Comparison of ENCODE assay signal across 8 cellular contexts in the genomic region with DNA sequence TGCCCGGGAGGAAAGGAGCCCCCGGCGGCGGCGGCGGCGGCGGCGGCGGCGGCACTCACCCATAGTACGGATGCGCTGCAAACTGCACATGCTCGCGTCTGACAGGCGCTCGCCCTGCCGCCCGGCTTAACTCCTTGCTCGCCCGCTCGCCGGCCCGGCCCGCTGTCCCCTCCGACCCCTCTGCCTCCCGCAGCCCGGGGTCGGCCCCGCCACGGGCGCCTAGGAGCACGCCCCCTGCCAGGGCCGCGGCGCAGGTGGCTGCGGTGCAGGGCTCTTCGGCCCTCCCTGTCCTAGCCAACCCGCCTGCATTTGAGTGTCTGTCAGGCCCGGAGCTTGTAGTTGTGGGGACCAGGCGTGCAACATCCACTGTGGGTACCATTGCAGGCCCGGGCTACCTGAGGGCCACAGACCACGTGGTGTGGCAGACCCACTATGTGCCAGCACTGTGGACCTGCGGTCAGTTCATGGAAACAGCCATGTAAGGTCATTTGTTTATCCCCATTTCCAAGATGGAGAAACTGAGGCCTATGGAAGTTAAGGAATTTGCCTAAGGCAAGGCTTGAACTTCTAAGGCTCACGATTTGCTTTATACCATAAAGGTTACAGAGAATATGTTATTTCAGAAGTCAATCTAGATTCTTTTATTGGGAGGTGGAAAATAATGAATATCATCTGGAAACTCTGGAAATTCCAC. TPM values are rescaled to one million over a fixed set of nuclear protein-coding genes. Genes with fewer than 3 reads are reported as not detected.
A peak's percentile ranks its signal among the peaks of the same experiment; 100 is the strongest.
DNase-seq lines count a peak whose midpoint lies in the region; ATAC-seq and TF ChIP-seq lines count a peak whose summit lies in the region.

No MANE protein-coding gene starts in this region.

- H3K36me3 Mint-ChIP-seq in activated T-helper 2 cell treated with anti-CD3 and anti-CD28 coated beads, Interferon-gamma antibody, Interleukin-2, Interleukin-4, amounts not matched to agents 10 μg/mL and 5 μg/mL and 100 μg/mL, durations not matched to agents 14 hours and 24 hours and 36 hours (ENCODE audit: low read depth), result no peaks in the 10 kb centered on the region

- peaks cover 0 to 23% (median 0%) of the 10 kb centered on the region in 9 donors for H3K27me3 ChIP-seq in heart left ventricle

- peak overlapping the region in 1 of 12 donors; percentile 87 for H3K27ac ChIP-seq in heart left ventricle

- peaks cover 2% of the 10 kb centered on the region for H3K4me1 Mint-ChIP-seq in activated T-helper 2 cell treated with anti-CD3 and anti-CD28 coated beads, Interferon-gamma antibody, Interleukin-2, Interleukin-4, amounts not matched to agents 10 μg/mL and 5 μg/mL and 100 μg/mL, durations not matched to agents 14 hours and 24 hours and 36 hours (ENCODE audit: low read depth)

- TF ChIP-seq POLR2A in heart left ventricle (IDR thresholded peaks at IDR 0.05), result no peak

- H3K4me3 ChIP-seq in AG09309 (ENCODE audit: control insufficient read depth, low read depth, low read length) (peak overlapping the region; percentile 65), heart left ventricle (peak overlapping the region; percentile 58 to 96 (median 91))

- peaks cover 0 to 31% (median 7%) of the 10 kb centered on the region in 12 donors for H3K4me1 ChIP-seq in heart left ventricle

- peak overlapping the region; percentile 55 for H3K4me3 Mint-ChIP-seq in activated T-helper 2 cell treated with anti-CD3 and anti-CD28 coated beads, Interferon-gamma antibody, Interleukin-2, Interleukin-4, amounts not matched to agents 10 μg/mL and 5 μg/mL and 100 μg/mL, durations not matched to agents 14 hours and 24 hours and 36 hours (ENCODE audit: low read depth)

- peaks cover 78% of the 10 kb centered on the region for H3K27me3 Mint-ChIP-seq in activated T-helper 2 cell treated with anti-CD3 and anti-CD28 coated beads, Interferon-gamma antibody, Interleukin-2, Interleukin-4, amounts not matched to agents 10 μg/mL and 5 μg/mL and 100 μg/mL, durations not matched to agents 14 hours and 24 hours and 36 hours (ENCODE audit: low read depth)

- no peak for DNase-seq in AG09309 (ENCODE audit: low read depth)
- DNase-seq in activated T-helper 2 cell treated with anti-CD3 and anti-CD28 coated beads, Interferon-gamma antibody, Interleukin-2, Interleukin-4, amounts not matched to agents 10 μg/mL and 5 μg/mL and 100 μg/mL, durations not matched to agents 14 hours and 24 hours and 36 hours (ENCODE audit: low spot score), result peak; percentile 12
- DNase-seq in heart left ventricle, result peak in 2 of 5 donors; percentile 38 to 72
- peak; percentile 25 for DNase-seq in retina
- DNase-seq in AG08395 (ENCODE audit: low spot score), result no peak
- DNase-seq in NCI-H2196 treated with DMSO at 0.1 percent for 48 hours (lab: John Stamatoyannopoulos, UW; ENCODE audit: unreplicated experiment), result no peak

- WGBS in heart left ventricle, 4 donors, result 8 to 40% (median 13%) methylated on average over 6 to 45 of the region's 45 CpGs

- no peaks in the 10 kb centered on the region for H3K9me3 ChIP-seq in heart left ventricle

- intact Hi-C loops in activated T-helper 2 cell treated with anti-CD3 and anti-CD28 coated beads, Interferon-gamma antibody, Interleukin-2, Interleukin-4, amounts not matched to agents 10 μg/mL and 5 μg/mL and 100 μg/mL, durations not matched to agents 14 hours and 24 hours and 36 hours (cut with micrococcal nuclease), result no loop called here
- intact Hi-C loops in heart left ventricle (cut with DNase I), result loop anchor here in 1 of 10 donors (5.0 kb wide), 1 partner anchor 88 kb away; no protein-coding TSS in a partner anchor

- H3K9me3 Mint-ChIP-seq in activated T-helper 2 cell treated with anti-CD3 and anti-CD28 coated beads, Interferon-gamma antibody, Interleukin-2, Interleukin-4, amounts not matched to agents 10 μg/mL and 5 μg/mL and 100 μg/mL, durations not matched to agents 14 hours and 24 hours and 36 hours, result no peaks in the 10 kb centered on the region

- TF ChIP-seq CTCF in AG09309 (IDR thresholded peaks at IDR 0.05; ENCODE audit: control insufficient read depth, insufficient read depth, low read depth, low read length, missing control alignments) (no peak), LNCAP (IDR thresholded peaks at IDR 0.05) (0 out of 2 replicates have a peak, but pooled peaks have one; percentile 14), heart left ventricle (IDR thresholded peaks at IDR 0.05) (no peak)

- H3K27ac Mint-ChIP-seq in activated T-helper 2 cell treated with anti-CD3 and anti-CD28 coated beads, Interferon-gamma antibody, Interleukin-2, Interleukin-4, amounts not matched to agents 10 μg/mL and 5 μg/mL and 100 μg/mL, durations not matched to agents 14 hours and 24 hours and 36 hours, result no peak overlapping the region

- peak; percentile 62 for ATAC-seq in GM18907 (IDR thresholded peaks at IDR 0.05; ENCODE audit: unreplicated experiment)
- ATAC-seq in heart left ventricle, result peak in 2 of 4 donors; percentile 46 to 47

- H3K36me3 ChIP-seq in heart left ventricle, result no peaks in the 10 kb centered on the region

RNA-seq across cellular contexts. Expression of gene PLEKHH1, which starts 17.6 kb away (rescaled TPM):
- 1.5 and 1.8 TPM in 2 replicates for total RNA-seq in activated T-helper 2 cell treated with anti-CD3 and anti-CD28 coated beads, Interferon-gamma antibody, Interleukin-2, Interleukin-4, amounts not matched to agents 10 μg/mL and 5 μg/mL and 100 μg/mL, durations not matched to agents 14 hours and 24 hours and 36 hours
- total RNA-seq in heart left ventricle, result 1 to 10 TPM; 2.4 to 9.2 (median 5.2) TPM
- polyA plus RNA-seq in heart left ventricle, result 1 to 10 TPM; 3.4 to 6.3 TPM

RNA-seq across cellular contexts. Expression of gene TMEM229B, which starts 27.0 kb away (rescaled TPM):
- total RNA-seq in activated T-helper 2 cell treated with anti-CD3 and anti-CD28 coated beads, Interferon-gamma antibody, Interleukin-2, Interleukin-4, amounts not matched to agents 10 μg/mL and 5 μg/mL and 100 μg/mL, durations not matched to agents 14 hours and 24 hours and 36 hours, result 0.71 and 0.75 TPM in 2 replicates
- total RNA-seq in heart left ventricle, result 1 to 10 TPM in 8 of 9 donors, under 1 TPM in 1; 0.69 to 6.5 (median 2.0) TPM
- polyA plus RNA-seq in heart left ventricle, result 1 to 10 TPM in 1 of 2 donors, under 1 TPM in 1; 0.80 to 1.2 TPM

Comparison
In these comparisons a context has a peak if more than half of its experiments do, and no peak if none do; other contexts are left out.
1. DNase-seq: peak in activated T-helper 2 cell treated with anti-CD3 and anti-CD28 coated beads, Interferon-gamma antibody, Interleukin-2, Interleukin-4, amounts not matched to agents 10 μg/mL and 5 μg/mL and 100 μg/mL, durations not matched to agents 14 hours and 24 hours and 36 hours (single experiment) and retina (single experiment); none in AG09309 (single experiment), AG08395 (single experiment) and NCI-H2196 treated with DMSO at 0.1 percent for 48 hours (single experiment).